Comparison of ENCODE assay signal across 18 cellular contexts in genomic region chr19:45321848-45322247, GRCh38. TPM values are rescaled to one million over a fixed set of nuclear protein-coding genes. Genes with fewer than 3 reads are reported as not detected.
"Had no signal": no experiment of that assay in that cellular context is flagged by ENCODE, and none has a peak within 500 bp of the region (broad histone marks: within the 10 kb centered on the region; RNA-seq: fewer than 3 reads in every experiment).

No MANE protein-coding gene starts in this region.

- H3K36me3 ChIP-seq: tibial artery, vagina had no signal

- H3K4me1 ChIP-seq: vagina had no signal

- H3K4me3 Mint-ChIP-seq: activated B cell treated with CpG ODN at 0.5 μM for 24 hours; activated CD4-positive, alpha-beta T cell treated with anti-CD3 and anti-CD28 coated beads, Interleukin-2, amount 10 ng/mL, durations not matched to agents 24 days and 14 days; dendritic cell treated with granulocyte-macrophage colony-stimulating factor and Interleukin-4, amounts not matched to agents 40 ng/mL and 50 ng/mL, for 4 days; effector memory CD8-positive, alpha-beta T cell; immature natural killer cell; naive thymus-derived CD8-positive, alpha-beta T cell; stimulated activated effector memory CD8-positive, alpha-beta T cell treated with anti-CD3 and anti-CD28 coated beads, Interleukin-12 subunit alpha, Interleukin-12 subunit beta, amount 100 ng/mL, for 72 hours; T-helper 1 cell treated with Interleukin-12 subunit alpha and Interleukin-12 subunit beta and Interleukin-4 antibody, amounts not matched to agents 30 μg/mL and 1 μg/mL, for 36 hours had no signal

- ATAC-seq: effector memory CD8-positive, alpha-beta T cell; naive thymus-derived CD8-positive, alpha-beta T cell had no signal

- H3K27ac Mint-ChIP-seq: activated B cell treated with CpG ODN at 0.5 μM for 24 hours; activated CD4-positive, alpha-beta T cell treated with anti-CD3 and anti-CD28 coated beads, Interleukin-2, amount 10 ng/mL, durations not matched to agents 24 days and 14 days; dendritic cell treated with granulocyte-macrophage colony-stimulating factor and Interleukin-4, amounts not matched to agents 40 ng/mL and 50 ng/mL, for 4 days; effector memory CD8-positive, alpha-beta T cell; immature natural killer cell; naive thymus-derived CD8-positive, alpha-beta T cell; stimulated activated effector memory CD8-positive, alpha-beta T cell treated with anti-CD3 and anti-CD28 coated beads, Interleukin-12 subunit alpha, Interleukin-12 subunit beta, amount 100 ng/mL, for 72 hours; T-helper 1 cell treated with Interleukin-12 subunit alpha and Interleukin-12 subunit beta and Interleukin-4 antibody, amounts not matched to agents 30 μg/mL and 1 μg/mL, for 36 hours had no signal

- H3K36me3 Mint-ChIP-seq: immature natural killer cell; naive thymus-derived CD8-positive, alpha-beta T cell; stimulated activated effector memory CD8-positive, alpha-beta T cell treated with anti-CD3 and anti-CD28 coated beads, Interleukin-12 subunit alpha, Interleukin-12 subunit beta, amount 100 ng/mL, for 72 hours had no signal

- H3K27ac ChIP-seq: tibial artery, vagina had no signal

- DNase-seq: activated B cell treated with CpG ODN at 0.5 μM for 24 hours; activated CD4-positive, alpha-beta T cell treated with anti-CD3 and anti-CD28 coated beads, Interleukin-2, amount 10 ng/mL, durations not matched to agents 24 days and 14 days; activated naive CD4-positive, alpha-beta T cell treated with anti-CD3 and anti-CD28 coated beads, Interleukin-2, amount 50 U/mL, for 16 hours; activated T-cell treated with anti-CD3 and anti-CD28 coated beads for 4 hours; cerebellar nuclear complex; effector memory CD8-positive, alpha-beta T cell; immature natural killer cell; tibial artery had no signal

- H3K9me3 Mint-ChIP-seq: activated B cell treated with CpG ODN at 0.5 μM for 24 hours; activated CD4-positive, alpha-beta T cell treated with anti-CD3 and anti-CD28 coated beads, Interleukin-2, amount 10 ng/mL, durations not matched to agents 24 days and 14 days; dendritic cell treated with granulocyte-macrophage colony-stimulating factor and Interleukin-4, amounts not matched to agents 40 ng/mL and 50 ng/mL, for 4 days; effector memory CD8-positive, alpha-beta T cell; immature natural killer cell; stimulated activated effector memory CD8-positive, alpha-beta T cell treated with anti-CD3 and anti-CD28 coated beads, Interleukin-12 subunit alpha, Interleukin-12 subunit beta, amount 100 ng/mL, for 72 hours; T-helper 1 cell treated with Interleukin-12 subunit alpha and Interleukin-12 subunit beta and Interleukin-4 antibody, amounts not matched to agents 30 μg/mL and 1 μg/mL, for 36 hours had no signal

- H3K4me1 Mint-ChIP-seq: immature natural killer cell had no signal

- H3K4me3 ChIP-seq: smooth muscle cell, tibial artery, vagina had no signal

- H3K9me3 ChIP-seq: tibial artery, vagina had no signal

RNA-seq across cellular contexts. Expression of gene CKM, which starts 0.8 kb away (rescaled TPM):
- total RNA-seq: activated B cell treated with CpG ODN at 0.5 μM for 24 hours; activated CD4-positive, alpha-beta T cell treated with anti-CD3 and anti-CD28 coated beads, Interleukin-2, amount 10 ng/mL, durations not matched to agents 24 days and 14 days; activated CD8-positive, alpha-beta memory T cell treated with anti-CD3 and anti-CD28 coated beads for 36 hours; epithelial cell of proximal tubule; glomerular endothelial cell; naive thymus-derived CD8-positive, alpha-beta T cell; osteocyte; smooth muscle cell; vagina had no signal
- polyA plus RNA-seq: immature natural killer cell; naive thymus-derived CD8-positive, alpha-beta T cell; smooth muscle cell had no signal

RNA-seq across cellular contexts. Expression of gene KLC3, which starts 18.7 kb away (rescaled TPM):
- total RNA-seq: activated B cell treated with CpG ODN at 0.5 μM for 24 hours; activated CD4-positive, alpha-beta T cell treated with anti-CD3 and anti-CD28 coated beads, Interleukin-2, amount 10 ng/mL, durations not matched to agents 24 days and 14 days; activated CD8-positive, alpha-beta memory T cell treated with anti-CD3 and anti-CD28 coated beads for 36 hours; glomerular endothelial cell; naive thymus-derived CD8-positive, alpha-beta T cell; osteocyte had no signal
- polyA plus RNA-seq: immature natural killer cell; naive thymus-derived CD8-positive, alpha-beta T cell had no signal
